Comparison of ENCODE assay signal across 1 cellular context in the genomic region with DNA sequence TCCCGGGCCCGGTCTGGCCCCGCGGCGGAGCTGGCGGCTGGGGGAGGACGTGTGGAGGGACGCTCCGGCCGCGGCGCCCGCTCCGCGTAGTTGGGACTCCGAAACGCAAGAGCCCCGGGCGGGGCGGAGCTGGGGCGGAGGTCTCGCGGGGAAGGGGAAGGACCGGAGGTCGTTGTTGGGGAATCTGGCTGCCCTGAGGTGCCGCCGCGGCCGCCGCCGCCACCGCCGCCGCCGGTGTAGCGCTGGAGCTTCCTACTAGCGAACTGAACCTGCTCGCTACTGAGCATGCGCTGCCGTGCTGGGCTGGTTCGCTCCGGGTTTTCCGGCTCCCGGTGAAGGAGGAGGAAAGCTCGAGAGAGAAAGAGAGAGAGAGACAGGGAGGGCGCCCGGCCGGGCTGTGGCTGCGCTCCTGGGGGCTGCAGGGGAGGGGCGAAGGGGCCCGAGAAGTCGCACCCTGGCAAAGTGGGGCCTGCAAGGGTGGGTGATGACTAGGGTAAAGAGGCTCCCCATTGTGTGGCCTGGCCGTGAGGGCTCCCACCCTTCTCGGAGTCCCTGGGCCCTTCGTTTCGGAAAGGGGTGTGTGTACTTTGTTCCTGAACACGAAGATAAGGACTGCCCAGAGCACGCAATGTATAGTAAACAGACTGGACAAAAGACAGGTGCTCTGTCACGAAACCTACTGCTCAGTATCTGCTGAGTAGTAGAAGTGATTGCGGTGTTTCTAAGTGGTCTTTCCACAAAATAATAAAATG.
A peak's percentile ranks its signal among the peaks of the same experiment; 100 is the strongest.
TF ChIP-seq lines count a peak whose summit lies in the region.

A gene (minus strand): TSS at position 281 of the 752 bp plus-strand sequence. CDS start 629 bp downstream, outside the sequence.

TF ChIP-seq in HepG2, 621 proteins besides CTCF, POLR2A, EP300 and RAD21 (continued from another document and continues in another):
- TF ChIP-seq STAT5B (CRISPR knock-in tag; IDR thresholded peaks at IDR 0.05) (no peak), ZNF232 (CRISPR knock-in tag; IDR thresholded peaks at IDR 0.05; ENCODE audit: borderline replicate concordance) (peak; percentile 42; the same call in 1 of the 2 replicates), ZNF672 (CRISPR knock-in tag; IDR thresholded peaks at IDR 0.05) (no peak), HMG20B (CRISPR knock-in tag; conservative IDR thresholded peaks at IDR 0.05) (peak; percentile 78), MYC (CRISPR knock-in tag; IDR thresholded peaks at IDR 0.05; ENCODE audit: borderline replicate concordance) (peak; percentile 48; the same call in 1 of the 2 replicates), CENPT (CRISPR knock-in tag; IDR thresholded peaks at IDR 0.05; ENCODE audit: low read depth) (0 out of 2 replicates have a peak, but pooled peaks have one; percentile 68), ZNF616 (CRISPR knock-in tag; IDR thresholded peaks at IDR 0.05; ENCODE audit: low read depth) (peak; percentile 66; the same call in 1 of the 2 replicates), DNMT3B (CRISPR knock-in tag; conservative IDR thresholded peaks at IDR 0.05) (peak; percentile 70; the same call in 1 of the 2 replicates), GZF1 (CRISPR knock-in tag; IDR thresholded peaks at IDR 0.05) (peak; percentile 74), ZNF484 (CRISPR knock-in tag; IDR thresholded peaks at IDR 0.05; ENCODE audit: borderline replicate concordance, low read depth) (no peak), ZFYVE20 (CRISPR knock-in tag; IDR thresholded peaks at IDR 0.05; ENCODE audit: borderline replicate concordance, low read depth) (0 out of 2 replicates have a peak, but pooled peaks have one; percentile 42), ZNF557 (CRISPR knock-in tag; IDR thresholded peaks at IDR 0.05) (peak; percentile 19; the same call in 1 of the 2 replicates), GTF2F1 (IDR thresholded peaks at IDR 0.05; ENCODE audit: low read length) (0 out of 2 replicates have a peak, but pooled peaks have one; percentile 71), YY1 (IDR thresholded peaks at IDR 0.05; ENCODE audit: insufficient read depth, insufficient replicate concordance, low read depth, low read length) (peak; percentile 82), PAX8 (CRISPR knock-in tag; IDR thresholded peaks at IDR 0.05; ENCODE audit: borderline replicate concordance) (no peak; the same call in 1 of the 2 replicates), ZNF768 (CRISPR knock-in tag; IDR thresholded peaks at IDR 0.05) (peak; percentile 48; the same call in 1 of the 2 replicates), WIZ (CRISPR knock-in tag; IDR thresholded peaks at IDR 0.05) (peak; percentile 76; the same call in 1 of the 2 replicates), SIX1 (CRISPR knock-in tag; IDR thresholded peaks at IDR 0.05; ENCODE audit: borderline replicate concordance) (peak; percentile 66; the same call in 1 of the 2 replicates), KMT2A (CRISPR knock-in tag; IDR thresholded peaks at IDR 0.05) (peak; percentile 89; the same call in 1 of the 2 replicates), RNF2 (conservative IDR thresholded peaks at IDR 0.05; ENCODE audit: low read depth) (peak; percentile 71; the same call in 1 of the 2 replicates), ZFY (CRISPR knock-in tag; IDR thresholded peaks at IDR 0.05) (peak; percentile 85), PCBP1 (IDR thresholded peaks at IDR 0.05; ENCODE audit: borderline replicate concordance, low read depth, low read length) (0 out of 2 replicates have a peak, but pooled peaks have one; percentile 68), PITX1 (CRISPR knock-in tag; IDR thresholded peaks at IDR 0.05) (peak; percentile 86), FOXK2 (IDR thresholded peaks at IDR 0.05) (peak; percentile 73; the same call in 1 of the 2 replicates), ZNF234 (CRISPR knock-in tag; conservative IDR thresholded peaks at IDR 0.05) (0 out of 2 replicates have a peak, but pooled peaks have one; percentile 43), KDM1A (CRISPR knock-in tag; IDR thresholded peaks at IDR 0.05) (peak; percentile 10; the same call in 1 of the 2 replicates), ZNF724P (CRISPR knock-in tag; IDR thresholded peaks at IDR 0.05; ENCODE audit: borderline replicate concordance) (peak; percentile 93), SNAI1 (CRISPR knock-in tag; IDR thresholded peaks at IDR 0.05; ENCODE audit: borderline replicate concordance) (0 out of 2 replicates have a peak, but pooled peaks have one; percentile 67), ZFP41 (CRISPR knock-in tag; IDR thresholded peaks at IDR 0.05; ENCODE audit: borderline replicate concordance) (peak; percentile 88; the same call in 1 of the 2 replicates), NONO (IDR thresholded peaks at IDR 0.05) (no peak), NONO (CRISPR knock-in tag; conservative IDR thresholded peaks at IDR 0.05) (peak; percentile 80)
- TF ChIP-seq, protein P1, sequence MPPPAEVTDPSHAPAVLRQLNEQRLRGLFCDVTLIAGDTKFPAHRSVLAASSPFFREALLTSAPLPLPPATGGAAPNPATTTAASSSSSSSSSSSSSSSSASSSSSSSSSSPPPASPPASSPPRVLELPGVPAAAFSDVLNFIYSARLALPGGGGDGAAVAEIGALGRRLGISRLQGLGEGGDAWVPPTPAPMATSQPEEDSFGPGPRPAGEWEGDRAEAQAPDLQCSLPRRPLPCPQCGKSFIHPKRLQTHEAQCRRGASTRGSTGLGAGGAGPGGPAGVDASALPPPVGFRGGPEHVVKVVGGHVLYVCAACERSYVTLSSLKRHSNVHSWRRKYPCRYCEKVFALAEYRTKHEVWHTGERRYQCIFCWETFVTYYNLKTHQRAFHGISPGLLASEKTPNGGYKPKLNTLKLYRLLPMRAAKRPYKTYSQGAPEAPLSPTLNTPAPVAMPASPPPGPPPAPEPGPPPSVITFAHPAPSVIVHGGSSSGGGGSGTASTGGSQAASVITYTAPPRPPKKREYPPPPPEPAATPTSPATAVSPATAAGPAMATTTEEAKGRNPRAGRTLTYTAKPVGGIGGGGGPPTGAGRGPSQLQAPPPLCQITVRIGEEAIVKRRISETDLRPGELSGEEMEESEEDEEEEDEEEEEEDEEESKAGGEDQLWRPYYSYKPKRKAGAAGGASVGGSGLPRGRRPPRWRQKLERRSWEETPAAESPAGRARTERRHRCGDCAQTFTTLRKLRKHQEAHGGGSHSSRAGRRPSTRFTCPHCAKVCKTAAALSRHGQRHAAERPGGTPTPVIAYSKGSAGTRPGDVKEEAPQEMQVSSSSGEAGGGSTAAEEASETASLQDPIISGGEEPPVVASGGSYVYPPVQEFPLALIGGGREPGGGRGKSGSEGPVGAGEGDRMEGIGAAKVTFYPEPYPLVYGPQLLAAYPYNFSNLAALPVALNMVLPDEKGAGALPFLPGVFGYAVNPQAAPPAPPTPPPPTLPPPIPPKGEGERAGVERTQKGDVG (CRISPR knock-in tag; IDR thresholded peaks at IDR 0.05; ENCODE audit: borderline replicate concordance) = peak; percentile 79; the same call in 1 of the 2 replicates
- TF ChIP-seq, protein P2, sequence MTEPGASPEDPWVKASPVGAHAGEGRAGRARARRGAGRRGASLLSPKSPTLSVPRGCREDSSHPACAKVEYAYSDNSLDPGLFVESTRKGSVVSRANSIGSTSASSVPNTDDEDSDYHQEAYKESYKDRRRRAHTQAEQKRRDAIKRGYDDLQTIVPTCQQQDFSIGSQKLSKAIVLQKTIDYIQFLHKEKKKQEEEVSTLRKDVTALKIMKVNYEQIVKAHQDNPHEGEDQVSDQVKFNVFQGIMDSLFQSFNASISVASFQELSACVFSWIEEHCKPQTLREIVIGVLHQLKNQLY (CRISPR knock-in tag; IDR thresholded peaks at IDR 0.05) = peak; percentile 95
- TF ChIP-seq, protein P3, sequence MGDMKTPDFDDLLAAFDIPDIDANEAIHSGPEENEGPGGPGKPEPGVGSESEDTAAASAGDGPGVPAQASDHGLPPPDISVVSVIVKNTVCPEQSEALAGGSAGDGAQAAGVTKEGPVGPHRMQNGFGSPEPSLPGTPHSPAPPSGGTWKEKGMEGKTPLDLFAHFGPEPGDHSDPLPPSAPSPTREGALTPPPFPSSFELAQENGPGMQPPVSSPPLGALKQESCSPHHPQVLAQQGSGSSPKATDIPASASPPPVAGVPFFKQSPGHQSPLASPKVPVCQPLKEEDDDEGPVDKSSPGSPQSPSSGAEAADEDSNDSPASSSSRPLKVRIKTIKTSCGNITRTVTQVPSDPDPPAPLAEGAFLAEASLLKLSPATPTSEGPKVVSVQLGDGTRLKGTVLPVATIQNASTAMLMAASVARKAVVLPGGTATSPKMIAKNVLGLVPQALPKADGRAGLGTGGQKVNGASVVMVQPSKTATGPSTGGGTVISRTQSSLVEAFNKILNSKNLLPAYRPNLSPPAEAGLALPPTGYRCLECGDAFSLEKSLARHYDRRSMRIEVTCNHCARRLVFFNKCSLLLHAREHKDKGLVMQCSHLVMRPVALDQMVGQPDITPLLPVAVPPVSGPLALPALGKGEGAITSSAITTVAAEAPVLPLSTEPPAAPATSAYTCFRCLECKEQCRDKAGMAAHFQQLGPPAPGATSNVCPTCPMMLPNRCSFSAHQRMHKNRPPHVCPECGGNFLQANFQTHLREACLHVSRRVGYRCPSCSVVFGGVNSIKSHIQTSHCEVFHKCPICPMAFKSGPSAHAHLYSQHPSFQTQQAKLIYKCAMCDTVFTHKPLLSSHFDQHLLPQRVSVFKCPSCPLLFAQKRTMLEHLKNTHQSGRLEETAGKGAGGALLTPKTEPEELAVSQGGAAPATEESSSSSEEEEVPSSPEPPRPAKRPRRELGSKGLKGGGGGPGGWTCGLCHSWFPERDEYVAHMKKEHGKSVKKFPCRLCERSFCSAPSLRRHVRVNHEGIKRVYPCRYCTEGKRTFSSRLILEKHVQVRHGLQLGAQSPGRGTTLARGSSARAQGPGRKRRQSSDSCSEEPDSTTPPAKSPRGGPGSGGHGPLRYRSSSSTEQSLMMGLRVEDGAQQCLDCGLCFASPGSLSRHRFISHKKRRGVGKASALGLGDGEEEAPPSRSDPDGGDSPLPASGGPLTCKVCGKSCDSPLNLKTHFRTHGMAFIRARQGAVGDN (CRISPR knock-in tag; IDR thresholded peaks at IDR 0.05) = peak; percentile 93
- TF ChIP-seq, protein P4, sequence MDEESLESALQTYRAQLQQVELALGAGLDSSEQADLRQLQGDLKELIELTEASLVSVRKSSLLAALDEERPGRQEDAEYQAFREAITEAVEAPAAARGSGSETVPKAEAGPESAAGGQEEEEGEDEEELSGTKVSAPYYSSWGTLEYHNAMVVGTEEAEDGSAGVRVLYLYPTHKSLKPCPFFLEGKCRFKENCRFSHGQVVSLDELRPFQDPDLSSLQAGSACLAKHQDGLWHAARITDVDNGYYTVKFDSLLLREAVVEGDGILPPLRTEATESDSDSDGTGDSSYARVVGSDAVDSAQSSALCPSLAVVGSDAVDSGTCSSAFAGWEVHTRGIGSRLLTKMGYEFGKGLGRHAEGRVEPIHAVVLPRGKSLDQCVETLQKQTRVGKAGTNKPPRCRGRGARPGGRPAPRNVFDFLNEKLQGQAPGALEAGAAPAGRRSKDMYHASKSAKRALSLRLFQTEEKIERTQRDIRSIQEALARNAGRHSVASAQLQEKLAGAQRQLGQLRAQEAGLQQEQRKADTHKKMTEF (CRISPR knock-in tag; IDR thresholded peaks at IDR 0.05) = peak; percentile 97
- TF ChIP-seq, protein P5, sequence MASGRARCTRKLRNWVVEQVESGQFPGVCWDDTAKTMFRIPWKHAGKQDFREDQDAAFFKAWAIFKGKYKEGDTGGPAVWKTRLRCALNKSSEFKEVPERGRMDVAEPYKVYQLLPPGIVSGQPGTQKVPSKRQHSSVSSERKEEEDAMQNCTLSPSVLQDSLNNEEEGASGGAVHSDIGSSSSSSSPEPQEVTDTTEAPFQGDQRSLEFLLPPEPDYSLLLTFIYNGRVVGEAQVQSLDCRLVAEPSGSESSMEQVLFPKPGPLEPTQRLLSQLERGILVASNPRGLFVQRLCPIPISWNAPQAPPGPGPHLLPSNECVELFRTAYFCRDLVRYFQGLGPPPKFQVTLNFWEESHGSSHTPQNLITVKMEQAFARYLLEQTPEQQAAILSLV (CRISPR knock-in tag; IDR thresholded peaks at IDR 0.05; ENCODE audit: borderline replicate concordance) = peak; percentile 93; the same call in 1 of the 2 replicates
- TF ChIP-seq, protein P6, sequence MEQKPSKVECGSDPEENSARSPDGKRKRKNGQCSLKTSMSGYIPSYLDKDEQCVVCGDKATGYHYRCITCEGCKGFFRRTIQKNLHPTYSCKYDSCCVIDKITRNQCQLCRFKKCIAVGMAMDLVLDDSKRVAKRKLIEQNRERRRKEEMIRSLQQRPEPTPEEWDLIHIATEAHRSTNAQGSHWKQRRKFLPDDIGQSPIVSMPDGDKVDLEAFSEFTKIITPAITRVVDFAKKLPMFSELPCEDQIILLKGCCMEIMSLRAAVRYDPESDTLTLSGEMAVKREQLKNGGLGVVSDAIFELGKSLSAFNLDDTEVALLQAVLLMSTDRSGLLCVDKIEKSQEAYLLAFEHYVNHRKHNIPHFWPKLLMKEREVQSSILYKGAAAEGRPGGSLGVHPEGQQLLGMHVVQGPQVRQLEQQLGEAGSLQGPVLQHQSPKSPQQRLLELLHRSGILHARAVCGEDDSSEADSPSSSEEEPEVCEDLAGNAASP (CRISPR knock-in tag; IDR thresholded peaks at IDR 0.05; ENCODE audit: borderline replicate concordance) = peak; percentile 76
- TF ChIP-seq, protein P7, sequence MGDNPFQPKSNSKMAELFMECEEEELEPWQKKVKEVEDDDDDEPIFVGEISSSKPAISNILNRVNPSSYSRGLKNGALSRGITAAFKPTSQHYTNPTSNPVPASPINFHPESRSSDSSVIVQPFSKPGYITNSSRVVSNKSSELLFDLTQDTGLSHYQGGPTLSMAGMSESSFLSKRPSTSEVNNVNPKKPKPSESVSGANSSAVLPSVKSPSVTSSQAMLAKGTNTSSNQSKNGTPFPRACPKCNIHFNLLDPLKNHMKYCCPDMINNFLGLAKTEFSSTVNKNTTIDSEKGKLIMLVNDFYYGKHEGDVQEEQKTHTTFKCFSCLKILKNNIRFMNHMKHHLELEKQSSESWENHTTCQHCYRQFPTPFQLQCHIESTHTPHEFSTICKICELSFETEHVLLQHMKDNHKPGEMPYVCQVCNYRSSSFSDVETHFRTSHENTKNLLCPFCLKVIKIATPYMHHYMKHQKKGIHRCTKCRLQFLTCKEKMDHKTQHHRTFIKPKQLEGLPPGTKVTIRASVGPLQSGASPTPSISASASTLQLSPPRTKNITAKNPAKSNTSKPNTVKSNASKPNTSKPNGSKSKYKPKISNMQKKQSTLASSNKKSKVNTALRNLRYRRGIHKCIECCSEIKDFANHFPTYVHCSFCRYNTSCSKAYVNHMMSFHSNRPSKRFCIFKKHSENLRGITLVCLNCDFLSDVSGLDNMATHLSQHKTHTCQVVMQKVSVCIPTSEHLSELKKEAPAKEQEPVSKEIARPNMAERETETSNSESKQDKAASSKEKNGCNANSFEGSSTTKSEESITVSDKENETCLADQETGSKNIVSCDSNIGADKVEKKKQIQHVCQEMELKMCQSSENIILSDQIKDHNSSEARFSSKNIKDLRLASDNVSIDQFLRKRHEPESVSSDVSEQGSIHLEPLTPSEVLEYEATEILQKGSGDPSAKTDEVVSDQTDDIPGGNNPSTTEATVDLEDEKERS (CRISPR knock-in tag; IDR thresholded peaks at IDR 0.05) = peak; percentile 60; the same call in 1 of the 2 replicates
- TF ChIP-seq, protein P8, sequence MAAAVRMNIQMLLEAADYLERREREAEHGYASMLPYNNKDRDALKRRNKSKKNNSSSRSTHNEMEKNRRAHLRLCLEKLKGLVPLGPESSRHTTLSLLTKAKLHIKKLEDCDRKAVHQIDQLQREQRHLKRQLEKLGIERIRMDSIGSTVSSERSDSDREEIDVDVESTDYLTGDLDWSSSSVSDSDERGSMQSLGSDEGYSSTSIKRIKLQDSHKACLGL (CRISPR knock-in tag; IDR thresholded peaks at IDR 0.05) = peak; percentile 72
